In the genomic region with DNA sequence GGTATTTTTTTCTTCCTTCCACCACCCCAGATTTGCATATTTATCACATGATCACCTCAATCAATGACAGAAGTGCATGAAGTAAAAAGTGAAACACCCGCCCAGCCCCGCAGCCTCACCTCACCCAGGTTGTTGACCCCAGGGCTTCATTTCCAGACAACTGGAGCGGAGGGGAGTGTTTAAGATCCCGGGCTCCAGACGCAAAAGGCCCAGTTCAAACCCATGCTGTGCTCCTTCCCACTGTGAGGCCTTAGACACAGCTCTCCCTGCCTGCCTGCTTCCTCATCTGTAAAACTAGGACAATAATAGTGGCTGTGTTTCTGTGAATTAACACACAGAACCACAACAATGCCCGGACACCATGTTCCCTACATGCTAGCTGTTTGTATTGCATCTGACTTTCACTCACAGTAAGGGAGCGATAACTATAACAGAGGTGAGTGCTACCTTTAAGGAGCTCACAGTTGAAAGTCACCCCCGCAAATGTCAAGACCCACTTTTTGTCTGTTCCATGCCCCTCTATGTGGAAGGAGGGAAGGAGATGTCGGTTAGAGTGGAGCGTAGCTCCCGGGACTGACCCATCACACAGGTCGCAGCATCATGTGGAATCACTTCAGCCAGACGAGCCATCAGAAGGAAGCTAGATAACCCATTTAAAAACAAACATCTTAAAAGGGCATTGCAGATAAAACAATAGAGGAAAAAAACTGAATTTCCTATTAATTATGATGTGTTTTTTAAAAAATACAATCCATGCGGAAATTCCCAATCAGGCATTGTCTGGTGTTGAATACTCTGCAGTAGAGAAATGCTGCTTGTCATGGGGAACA, we compare ENCODE assay signal across 19 cellular contexts.
DNase-seq lines count a peak whose midpoint lies in the region; ATAC-seq and TF ChIP-seq lines count a peak whose summit lies in the region.
"Had no signal": no experiment of that assay in that cellular context is flagged by ENCODE, and none has a peak within 500 bp of the region (broad histone marks: within the 10 kb centered on the region; RNA-seq: fewer than 3 reads in every experiment).

No MANE protein-coding gene starts in this region.

- CTCF ChIA-PET in PC-3 (lab: Charles Lee) = interaction anchor here (0.9 kb wide), 1 partner anchor 25 kb away, joined by 3 read pairs; no protein-coding TSS in a partner anchor

- H4K20me1 ChIP-seq in PC-3 (ENCODE audit: low read length) = no peaks in the 10 kb centered on the region

- H2AFZ ChIP-seq in PC-3 (ENCODE audit: low read length) = no peak overlapping the region

- DNase-seq in dermis blood vessel endothelial cell (peak; percentile 76), esophagus squamous epithelium (lab: John Stamatoyannopoulos, UW) (no peak), nephron progenitor cell (no peak), PC-3 (no peak), NCI-H82 (lab: John Stamatoyannopoulos, UW) (no peak), spleen (no peak)
- DNase-seq: activated CD4-positive, alpha-beta T cell treated with anti-CD3 and anti-CD28 coated beads, Interleukin-2, amount 50 U/mL, for 48 hours; activated effector memory CD4-positive, alpha-beta T cell treated with anti-CD3 and anti-CD28 coated beads, Interleukin-2, amount 50 U/mL, for 16 hours; dorsolateral prefrontal cortex; GOT3; kidney glomerular epithelial cell; mucosa of descending colon; NCI-H187; NCI-H748 treated with DMSO at 0.1 percent for 48 hours; stimulated activated CD4-positive, alpha-beta T cell treated with anti-CD3 and anti-CD28 coated beads, Interleukin-12 subunit alpha, Interleukin-12 subunit beta, amount 100 ng/mL, for 4 hours; stimulated activated naive CD8-positive, alpha-beta T cell treated with anti-CD3 and anti-CD28 coated beads, Interleukin-15, amount 100 ng/mL, for 72 hours had no signal

- H3K4me1 Mint-ChIP-seq in nephron progenitor cell = peaks cover 49% of the 10 kb centered on the region
- H3K4me1 Mint-ChIP-seq: stimulated activated naive CD8-positive, alpha-beta T cell treated with anti-CD3 and anti-CD28 coated beads, Interleukin-15, amount 100 ng/mL, for 72 hours had no signal

- no peak for ATAC-seq in PC-3
- ATAC-seq: mucosa of descending colon; stimulated activated naive CD8-positive, alpha-beta T cell treated with anti-CD3 and anti-CD28 coated beads, Interleukin-15, amount 100 ng/mL, for 72 hours had no signal

- H3K36me3 Mint-ChIP-seq in nephron progenitor cell (ENCODE audit: low read depth) = peaks cover 15% of the 10 kb centered on the region

- H3K9me3 ChIP-seq in esophagus squamous epithelium (peaks cover 0 to 8% (median 4%) of the 10 kb centered on the region in 3 donors), subcutaneous abdominal adipose tissue (ENCODE audit: control insufficient read depth in 5 of 5, low read length in 5 of 5) (peaks cover 0 to 3% (median 0%) of the 10 kb centered on the region in 5 donors), PC-3 (ENCODE audit: low read length) (peaks cover 8% of the 10 kb centered on the region; the same call in 1 of the 2 replicates), spleen (peaks cover 0 to 11% (median 0%) of the 10 kb centered on the region in 8 donors)
- H3K9me3 ChIP-seq: mucosa of descending colon had no signal

- peaks cover 8 to 28% (median 9%) of the 10 kb centered on the region in 3 donors for H3K4me1 ChIP-seq in esophagus squamous epithelium
- H3K4me1 ChIP-seq in subcutaneous abdominal adipose tissue (ENCODE audit: control insufficient read depth in 5 of 5, insufficient read depth in 5 of 5, low read length in 5 of 5) = peaks cover 0 to 57% (median 5%) of the 10 kb centered on the region in 5 donors
- H3K4me1 ChIP-seq in PC-3 (ENCODE audit: insufficient read depth, low read length) = peaks cover 12% of the 10 kb centered on the region
- H3K4me1 ChIP-seq in spleen = peaks cover 0 to 28% (median 11%) of the 10 kb centered on the region in 6 donors

- H3K27me3 Mint-ChIP-seq in nephron progenitor cell (ENCODE audit: low read depth, poor library complexity) = no peaks in the 10 kb centered on the region

- no peak overlapping the region for H3K4me3 ChIP-seq in esophagus squamous epithelium
- H3K4me3 ChIP-seq in subcutaneous abdominal adipose tissue (ENCODE audit: low read depth in 1 of 5, low read length in 5 of 5) = peak overlapping the region in 1 of 5 donors; percentile 3
- no peak overlapping the region for H3K4me3 ChIP-seq in PC-3 (ENCODE audit: low read length)
- no peak overlapping the region for H3K4me3 ChIP-seq in spleen
- H3K4me3 ChIP-seq: dorsolateral prefrontal cortex, mucosa of descending colon had no signal

- H3K9me3 Mint-ChIP-seq in nephron progenitor cell = peaks cover 16% of the 10 kb centered on the region

- peak overlapping the region; percentile 10 for H3K27ac Mint-ChIP-seq in nephron progenitor cell
- H3K27ac Mint-ChIP-seq: stimulated activated naive CD8-positive, alpha-beta T cell treated with anti-CD3 and anti-CD28 coated beads, Interleukin-15, amount 100 ng/mL, for 72 hours; WTC11 had no signal

- no peaks in the 10 kb centered on the region for H3K9me2 ChIP-seq in PC-3 (replicated peaks; ENCODE audit: low read length)

- H3K27ac ChIP-seq in esophagus squamous epithelium = peak overlapping the region in 3 of 4 donors; percentile 33 to 78 (median 76)
- peak overlapping the region; percentile 45 for H3K27ac ChIP-seq in subcutaneous abdominal adipose tissue (ENCODE audit: low read depth, low read length)
- no peak overlapping the region for H3K27ac ChIP-seq in PC-3 (ENCODE audit: low read length)
- peak overlapping the region in 1 of 8 donors; percentile 74 for H3K27ac ChIP-seq in spleen
- H3K27ac ChIP-seq: KMS-11 had no signal

- no peaks in the 10 kb centered on the region for H3K27me3 ChIP-seq in esophagus squamous epithelium
- H3K27me3 ChIP-seq in subcutaneous abdominal adipose tissue (ENCODE audit: control insufficient read depth in 5 of 5, insufficient read depth in 4 of 5, low read length in 5 of 5) = peaks cover 0 to 2% (median 0%) of the 10 kb centered on the region in 5 donors
- no peaks in the 10 kb centered on the region for H3K27me3 ChIP-seq in PC-3 (ENCODE audit: low read length)
- H3K27me3 ChIP-seq in spleen (replicated peaks in 1 of 7) = no peaks in the 10 kb centered on the region
- H3K27me3 ChIP-seq: dorsolateral prefrontal cortex had no signal

- H3K36me3 ChIP-seq in esophagus squamous epithelium (no peaks in the 10 kb centered on the region), subcutaneous abdominal adipose tissue (ENCODE audit: control insufficient read depth in 5 of 5, insufficient read depth in 5 of 5, low read length in 5 of 5) (no peaks in the 10 kb centered on the region), PC-3 (ENCODE audit: low read depth, low read length) (no peaks in the 10 kb centered on the region), spleen (no peaks in the 10 kb centered on the region)

- H3F3A ChIP-seq in PC-3 (ENCODE audit: low read length, unreplicated experiment) = no peaks in the 10 kb centered on the region

- no peak overlapping the region for H3K4me3 Mint-ChIP-seq in nephron progenitor cell
- H3K4me3 Mint-ChIP-seq: stimulated activated naive CD8-positive, alpha-beta T cell treated with anti-CD3 and anti-CD28 coated beads, Interleukin-15, amount 100 ng/mL, for 72 hours; WTC11 had no signal

- intact Hi-C loops in esophagus squamous epithelium (cut with DNase I) = no loop called here
- intact Hi-C loops in PC-3 (cut with micrococcal nuclease) = no loop called here
- intact Hi-C loops in spleen (cut with DNase I; ENCODE audit: low total_unique reads) = no loop called here

- H3K4me2 ChIP-seq in PC-3 (ENCODE audit: low read length) = no peak overlapping the region
- H3K4me2 ChIP-seq: KMS-11 had no signal

- BruUV-seq in PC-3 (replicated peaks; lab: Mats Ljungman, UMichigan) = no TSS peak

- TF ChIP-seq CTCF in esophagus squamous epithelium (IDR thresholded peaks at IDR 0.05) (no peak), nephron progenitor cell (IDR thresholded peaks at IDR 0.05) (no peak), PC-3 (conservative IDR thresholded peaks at IDR 0.05; ENCODE audit: low read depth, low read length) (no peak), spleen (IDR thresholded peaks at IDR 0.05 in 8 of 11, conservative IDR thresholded peaks at IDR 0.05 in 3 of 11) (no peak)

- POLR2A ChIA-PET in PC-3 (lab: Charles Lee; ENCODE audit: unreplicated experiment) = no interaction called here

- TF ChIP-seq POLR2A in esophagus squamous epithelium (IDR thresholded peaks at IDR 0.05) = no peak
- no peak for TF ChIP-seq POLR2A in spleen (IDR thresholded peaks at IDR 0.05)

- no peaks in the 10 kb centered on the region for H3K79me2 ChIP-seq in PC-3 (ENCODE audit: low read length)

- H3K9ac ChIP-seq in subcutaneous abdominal adipose tissue (ENCODE audit: low read length in 5 of 5) (peak overlapping the region in 1 of 5 donors; percentile 66), PC-3 (ENCODE audit: low read length) (no peak overlapping the region)
- H3K9ac ChIP-seq: KMS-11 had no signal

- 83 to 84% methylated on average over 13 of the region's 14 CpGs for WGBS in esophagus squamous epithelium, 2 donors
- 86 to 94% (median 88%) methylated on average over 14 of the region's 14 CpGs for WGBS in spleen, 5 donors
